Comparison of ENCODE assay signal across 1 cellular context in genomic region chr15:71925145-71925544, GRCh38.
TF ChIP-seq lines count a peak whose summit lies in the region.

No MANE protein-coding gene starts in this region.

TF ChIP-seq in K562, 482 proteins besides CTCF, POLR2A, EP300 and RAD21 (continued from another document and continues in another):
- no peak for TF ChIP-seq ZNF740 (CRISPR knock-in tag; IDR thresholded peaks at IDR 0.05)
- TF ChIP-seq ZNF740 (tag; IDR thresholded peaks at IDR 0.05) = no peak
- no peak for TF ChIP-seq E2F8 (IDR thresholded peaks at IDR 0.05; ENCODE audit: low read depth, partially characterized antibody)
- no peak for TF ChIP-seq NCOA6 (IDR thresholded peaks at IDR 0.05)
- no peak for TF ChIP-seq ZNF12 (CRISPR knock-in tag; IDR thresholded peaks at IDR 0.05)
- TF ChIP-seq NFIX (CRISPR knock-in tag; IDR thresholded peaks at IDR 0.05; ENCODE audit: low read depth) = peak; percentile 34; the same call in 1 of the 2 replicates
- TF ChIP-seq SLC30A9 (CRISPR knock-in tag; IDR thresholded peaks at IDR 0.05) = peak; percentile 94; the same call in 1 of the 2 replicates
- no peak for TF ChIP-seq KLF1 (tag; IDR thresholded peaks at IDR 0.05)
- no peak for TF ChIP-seq MLLT1 (IDR thresholded peaks at IDR 0.05)
- no peak for TF ChIP-seq LEF1 (IDR thresholded peaks at IDR 0.05)
- no peak for TF ChIP-seq NKRF (IDR thresholded peaks at IDR 0.05; ENCODE audit: borderline replicate concordance)
- TF ChIP-seq HOMEZ (CRISPR knock-in tag; IDR thresholded peaks at IDR 0.05) = 0 out of 2 replicates have a peak, but pooled peaks have one; percentile 72
- TF ChIP-seq ZC3H8 (IDR thresholded peaks at IDR 0.05) = no peak
- peak in 1 of 3 experiments; percentile 63; a peak in 2 of 6 replicates for TF ChIP-seq ZBTB11 (CRISPR knock-in tag; IDR thresholded peaks at IDR 0.05)
- TF ChIP-seq ETV6 (IDR thresholded peaks at IDR 0.05; ENCODE audit: borderline replicate concordance in 1 of 2, low read depth in 2 of 2, low read length in 1 of 2) = no peak
- no peak for TF ChIP-seq ETV6 (CRISPR knock-in tag; IDR thresholded peaks at IDR 0.05; ENCODE audit: borderline replicate concordance)
- no peak for TF ChIP-seq TFE3 (CRISPR knock-in tag; IDR thresholded peaks at IDR 0.05)
- no peak for TF ChIP-seq PHF20 (IDR thresholded peaks at IDR 0.05; ENCODE audit: partially characterized antibody)
- no peak for TF ChIP-seq KDM2B (CRISPR knock-in tag; IDR thresholded peaks at IDR 0.05)
- no peak for TF ChIP-seq ZNF124 (CRISPR knock-in tag; IDR thresholded peaks at IDR 0.05)
- TF ChIP-seq ZNF778 (CRISPR knock-in tag; IDR thresholded peaks at IDR 0.05) = no peak
- TF ChIP-seq ARNT (IDR thresholded peaks at IDR 0.05) = no peak
- TF ChIP-seq TEAD1 (CRISPR knock-in tag; IDR thresholded peaks at IDR 0.05) = no peak
- TF ChIP-seq ESRRB (CRISPR knock-in tag; IDR thresholded peaks at IDR 0.05; ENCODE audit: borderline replicate concordance) = no peak
- no peak for TF ChIP-seq TAF1 (IDR thresholded peaks at IDR 0.05; ENCODE audit: control insufficient read depth, extremely low read depth, insufficient read depth, low read length, severe bottlenecking)
- 0 out of 2 replicates have a peak, but pooled peaks have one; percentile 41 for TF ChIP-seq PHTF2 (CRISPR knock-in tag; IDR thresholded peaks at IDR 0.05)
- TF ChIP-seq ZNF707 (CRISPR knock-in tag; conservative IDR thresholded peaks at IDR 0.05) = peak; percentile 85
- TF ChIP-seq ATF6 (CRISPR knock-in tag; IDR thresholded peaks at IDR 0.05) = no peak
- no peak for TF ChIP-seq PREB (CRISPR knock-in tag; IDR thresholded peaks at IDR 0.05)
- no peak for TF ChIP-seq MBD1 (CRISPR knock-in tag; IDR thresholded peaks at IDR 0.05)
- TF ChIP-seq PHF21A (IDR thresholded peaks at IDR 0.05; ENCODE audit: borderline replicate concordance, low read depth) = no peak
- no peak for TF ChIP-seq KDM1A (IDR thresholded peaks at IDR 0.05)
- peak; percentile 79; the same call in 1 of the 2 replicates for TF ChIP-seq ZNF76 (CRISPR knock-in tag; IDR thresholded peaks at IDR 0.05; ENCODE audit: borderline replicate concordance)
- TF ChIP-seq CEBPG (CRISPR knock-in tag; IDR thresholded peaks at IDR 0.05) = no peak
- TF ChIP-seq CEBPG (tag; conservative IDR thresholded peaks at IDR 0.05 in 1 of 2, IDR thresholded peaks at IDR 0.05 in 1 of 2) = peak in 1 of 2 experiments; percentile 57; a peak in 1 of 4 replicates
- peak; percentile 94 for TF ChIP-seq ZNF408 (CRISPR knock-in tag; IDR thresholded peaks at IDR 0.05; ENCODE audit: low read depth)
